In the genomic region with DNA sequence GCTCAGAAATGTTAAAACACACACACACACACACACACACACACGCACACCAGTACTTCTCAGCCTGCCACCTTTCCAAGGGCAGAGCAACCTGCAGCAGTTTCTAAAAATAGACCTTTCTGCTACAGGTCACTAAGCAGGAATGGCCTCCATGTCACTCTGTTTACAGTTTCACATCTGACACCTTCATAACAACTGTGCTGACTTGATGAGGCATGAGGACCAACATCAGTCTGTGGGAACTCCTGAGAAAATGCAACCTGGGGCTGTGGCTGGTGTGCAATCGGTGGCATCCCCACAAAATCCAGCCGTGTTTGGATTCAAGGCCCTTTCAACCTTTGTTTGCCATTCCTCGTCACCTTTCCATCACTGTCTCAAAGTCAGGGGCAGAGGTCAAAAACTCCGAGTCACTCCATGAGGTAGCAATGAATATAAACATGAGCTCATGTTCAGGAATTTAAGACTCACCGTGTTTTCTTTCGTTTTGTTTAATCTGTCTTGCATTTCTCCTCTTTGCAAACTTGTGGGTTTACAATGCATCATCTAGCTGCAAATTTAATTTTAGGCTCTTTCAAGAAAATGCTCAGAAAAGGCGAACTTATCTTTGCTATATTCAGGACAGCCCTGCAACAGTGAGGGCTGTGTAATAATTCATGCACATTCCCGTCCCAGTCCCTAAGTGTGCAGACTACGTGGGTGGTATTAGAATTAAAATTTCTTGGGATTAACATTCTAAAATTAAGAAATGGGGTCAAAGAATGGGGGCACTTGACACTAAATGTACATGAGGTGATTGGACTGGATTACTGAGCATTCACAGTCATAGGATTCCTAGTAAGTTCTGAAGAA, we compare ENCODE assay signal across 9 cellular contexts.
A peak's percentile ranks its signal among the peaks of the same experiment; 100 is the strongest.
DNase-seq lines count a peak whose midpoint lies in the region; ATAC-seq and TF ChIP-seq lines count a peak whose summit lies in the region.
"Had no signal": no experiment of that assay in that cellular context is flagged by ENCODE, and none has a peak within 500 bp of the region (broad histone marks: within the 10 kb centered on the region; RNA-seq: fewer than 3 reads in every experiment).

No MANE protein-coding gene starts in this region.

- H3K4me3 ChIP-seq in cardiac muscle cell (no peak overlapping the region), left ventricle myocardium inferior (no peak overlapping the region)

- ATAC-seq in left colon (peak; percentile 55), GM18870 (IDR thresholded peaks at IDR 0.05; ENCODE audit: unreplicated experiment) (no peak), GM21367 (IDR thresholded peaks at IDR 0.05; ENCODE audit: unreplicated experiment) (no peak)

- intact Hi-C loops in left ventricle myocardium inferior (cut with micrococcal nuclease), result no loop called here
- intact Hi-C loops in left colon (cut with DNase I, micrococcal nuclease), result no loop called here

- no peaks in the 10 kb centered on the region for H3K36me3 ChIP-seq in cardiac muscle cell
- H3K36me3 ChIP-seq in left ventricle myocardium inferior, result no peaks in the 10 kb centered on the region

- H3K27ac ChIP-seq in cardiac muscle cell (peak overlapping the region; percentile 37), left ventricle myocardium inferior (replicated peaks) (no peak overlapping the region), VCaP (peak overlapping the region; percentile 88)
- H3K27ac ChIP-seq: epithelial cell of prostate had no signal

- peak in 1 of 2 donors; percentile 69 for DNase-seq in cardiac muscle cell (ENCODE audit: low read depth in 1 of 2, low spot score in 1 of 2)
- no peak for DNase-seq in left ventricle myocardium inferior
- DNase-seq in left colon, result no peak
- no peak for DNase-seq in GF-D8 (lab: John Stamatoyannopoulos, UW)
- DNase-seq in activated CD4-positive, CD25-positive, alpha-beta regulatory T cell (lab: John Stamatoyannopoulos, UW), result no peak

- H3K4me1 ChIP-seq in cardiac muscle cell (ENCODE audit: low read depth), result peaks cover 33% of the 10 kb centered on the region
- peaks cover 20% of the 10 kb centered on the region for H3K4me1 ChIP-seq in left ventricle myocardium inferior

- H3K9me3 ChIP-seq in cardiac muscle cell (ENCODE audit: low read depth), result no peaks in the 10 kb centered on the region
- H3K9me3 ChIP-seq in left ventricle myocardium inferior (replicated peaks), result no peaks in the 10 kb centered on the region

- TF ChIP-seq CTCF in cardiac muscle cell (IDR thresholded peaks at IDR 0.05; ENCODE audit: low read depth, low read length), result no peak
- no peak for TF ChIP-seq CTCF in left ventricle myocardium inferior (IDR thresholded peaks at IDR 0.05; ENCODE audit: borderline replicate concordance)
- TF ChIP-seq CTCF in VCaP (conservative IDR thresholded peaks at IDR 0.05), result no peak

- H3K27me3 ChIP-seq in cardiac muscle cell (no peaks in the 10 kb centered on the region), left ventricle myocardium inferior (ENCODE audit: low read depth) (no peaks in the 10 kb centered on the region)
